In the genomic region with DNA sequence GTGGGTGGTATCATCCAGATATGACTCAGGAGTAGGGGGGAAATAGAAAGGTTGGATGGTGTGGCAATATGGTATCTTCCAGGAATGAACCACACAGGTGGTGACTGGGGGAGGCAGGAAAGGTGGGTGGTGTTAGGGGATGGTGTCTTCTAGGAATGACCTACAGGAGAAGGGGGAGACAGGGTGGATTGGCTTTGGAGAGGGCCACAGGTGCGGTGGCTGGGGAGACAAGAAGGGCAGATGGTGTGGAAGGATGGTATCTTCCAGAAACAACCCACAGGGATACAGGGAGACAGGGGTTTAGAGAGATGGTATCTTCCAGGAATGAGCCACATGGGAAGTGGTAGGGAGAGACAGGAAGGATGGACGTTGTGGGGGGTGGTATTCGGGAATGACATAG, we compare ENCODE assay signal across 27 cellular contexts.
"Had no signal": no experiment of that assay in that cellular context is flagged by ENCODE, and none has a peak within 500 bp of the region (broad histone marks: within the 10 kb centered on the region; RNA-seq: fewer than 3 reads in every experiment).

No MANE protein-coding gene starts in this region.

- H3K4me3 ChIP-seq: PC-9, SJCRH30, SK-N-MC had no signal

- H3K27ac ChIP-seq: PC-9, RWPE1, SJCRH30, SK-N-MC had no signal

- DNase-seq: MM.1S, MV-4-11, NCI-H1092, NCI-H1105, NCI-H1417 treated with DMSO at 0.1 percent for 48 hours, NCI-H1436 treated with DMSO at 0.1 percent for 48 hours, NCI-H1694 treated with DMSO at 0.1 percent for 48 hours, NCI-H187 treated with DMSO at 0.1 percent for 48 hours, NCI-H2029 treated with DMSO at 0.1 percent for 48 hours, NCI-H2081 treated with DMSO at 0.1 percent for 48 hours, NCI-H2107, NCI-H2171, NCI-H226, NCI-H446 treated with DMSO at 0.1 percent for 48 hours, NCI-H510A, NCI-H524, NCI-H526, NCI-H69, NCI-H748 treated with DMSO at 0.1 percent for 48 hours, NCI-H82, PC-9, SHP77, SIG-M5, SJCRH30, T-helper 1 cell had no signal

- H3K4me1 ChIP-seq: SJCRH30 had no signal

- H3K36me3 ChIP-seq: SJCRH30 had no signal

- H3K27me3 ChIP-seq: SJCRH30 had no signal

- H3K4me2 ChIP-seq: PC-9 had no signal
